11 cellular contexts compared by ENCODE assay signal in the genomic region with DNA sequence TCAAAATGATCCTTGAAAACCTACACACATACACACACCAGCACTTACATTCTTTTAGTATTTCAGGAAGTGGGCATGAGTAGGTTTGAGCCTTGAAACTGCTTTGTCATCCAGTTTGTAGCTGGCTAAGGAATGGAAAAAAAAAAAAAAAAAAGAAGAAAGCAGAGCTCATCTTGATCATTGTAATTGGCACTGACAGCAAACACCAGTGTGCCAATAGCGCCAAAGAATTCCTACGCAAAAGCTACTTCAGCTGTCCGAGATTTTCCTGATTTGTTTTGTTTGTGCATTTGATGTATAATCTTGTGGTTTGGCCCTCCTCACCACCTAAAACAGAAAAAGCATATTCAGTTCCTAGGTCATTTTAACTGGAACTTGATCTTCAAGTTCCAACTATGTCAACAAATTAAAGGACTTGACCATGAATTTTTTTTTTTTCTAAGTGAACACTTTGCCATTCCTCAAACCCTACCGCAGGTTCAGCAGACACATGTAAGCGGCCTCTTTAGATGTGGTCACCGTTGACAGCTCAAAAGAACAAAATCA. TPM values are rescaled to one million over a fixed set of nuclear protein-coding genes. Genes with fewer than 3 reads are reported as not detected.
DNase-seq lines count a peak whose midpoint lies in the region; ATAC-seq and TF ChIP-seq lines count a peak whose summit lies in the region.
"Had no signal": no experiment of that assay in that cellular context is flagged by ENCODE, and none has a peak within 500 bp of the region (broad histone marks: within the 10 kb centered on the region; RNA-seq: fewer than 3 reads in every experiment).

No MANE protein-coding gene starts in this region.

- H3K27me3 Mint-ChIP-seq in activated naive CD8-positive, alpha-beta T cell treated with anti-CD3 and anti-CD28 coated beads for 36 hours, result peaks cover 21% of the 10 kb centered on the region
- no peaks in the 10 kb centered on the region for H3K27me3 Mint-ChIP-seq in activated naive CD8-positive, alpha-beta T cell treated with anti-CD3 and anti-CD28 coated beads, Interleukin-2, amount 50 U/mL, for 24 hours
- no peaks in the 10 kb centered on the region for H3K27me3 Mint-ChIP-seq in activated T-cell treated with anti-CD3 and anti-CD28 coated beads, Interleukin-2, amount 50 U/mL, for 24 hours

- H3K27me3 ChIP-seq in RWPE2 (ENCODE audit: insufficient read depth, poor library complexity, severe bottlenecking) (no peaks in the 10 kb centered on the region), upper lobe of right lung (no peaks in the 10 kb centered on the region)

- H3K27ac Mint-ChIP-seq in activated naive CD8-positive, alpha-beta T cell treated with anti-CD3 and anti-CD28 coated beads for 36 hours, result peak overlapping the region; percentile 9
- H3K27ac Mint-ChIP-seq in activated naive CD8-positive, alpha-beta T cell treated with anti-CD3 and anti-CD28 coated beads, Interleukin-2, amount 50 U/mL, for 24 hours, result no peak overlapping the region
- H3K27ac Mint-ChIP-seq in activated T-cell treated with anti-CD3 and anti-CD28 coated beads, Interleukin-2, amount 50 U/mL, for 24 hours, result no peak overlapping the region

- H3K27ac ChIP-seq in RWPE2 (ENCODE audit: poor library complexity, severe bottlenecking) (peak overlapping the region; percentile 63), upper lobe of right lung (no peak overlapping the region)

- no peak for ATAC-seq in activated naive CD8-positive, alpha-beta T cell treated with anti-CD3 and anti-CD28 coated beads, Interleukin-2, amount 50 U/mL, for 24 hours
- peak; percentile 75 for ATAC-seq in RWPE2 (ENCODE audit: low read depth)
- peak; percentile 88 for ATAC-seq in upper lobe of right lung
- no peak for ATAC-seq in GM18520 (IDR thresholded peaks at IDR 0.05; ENCODE audit: unreplicated experiment)
- no peak for ATAC-seq in GM21717 (IDR thresholded peaks at IDR 0.05; ENCODE audit: unreplicated experiment)

- H3K4me3 Mint-ChIP-seq in activated naive CD8-positive, alpha-beta T cell treated with anti-CD3 and anti-CD28 coated beads for 36 hours, result no peak overlapping the region
- no peak overlapping the region for H3K4me3 Mint-ChIP-seq in activated naive CD8-positive, alpha-beta T cell treated with anti-CD3 and anti-CD28 coated beads, Interleukin-2, amount 50 U/mL, for 24 hours
- H3K4me3 Mint-ChIP-seq in activated T-cell treated with anti-CD3 and anti-CD28 coated beads, Interleukin-2, amount 50 U/mL, for 24 hours, result no peak overlapping the region

- H3K9me3 ChIP-seq in RWPE2 (ENCODE audit: severe bottlenecking) (no peaks in the 10 kb centered on the region), upper lobe of right lung (no peaks in the 10 kb centered on the region)

- H3K36me3 Mint-ChIP-seq in activated naive CD8-positive, alpha-beta T cell treated with anti-CD3 and anti-CD28 coated beads for 36 hours, result no peaks in the 10 kb centered on the region
- H3K36me3 Mint-ChIP-seq in activated naive CD8-positive, alpha-beta T cell treated with anti-CD3 and anti-CD28 coated beads, Interleukin-2, amount 50 U/mL, for 24 hours (ENCODE audit: low read depth), result no peaks in the 10 kb centered on the region
- no peaks in the 10 kb centered on the region for H3K36me3 Mint-ChIP-seq in activated T-cell treated with anti-CD3 and anti-CD28 coated beads, Interleukin-2, amount 50 U/mL, for 24 hours (ENCODE audit: low read depth)

- no peaks in the 10 kb centered on the region for H3K9me3 Mint-ChIP-seq in activated naive CD8-positive, alpha-beta T cell treated with anti-CD3 and anti-CD28 coated beads for 36 hours
- peaks cover 8% of the 10 kb centered on the region for H3K9me3 Mint-ChIP-seq in activated naive CD8-positive, alpha-beta T cell treated with anti-CD3 and anti-CD28 coated beads, Interleukin-2, amount 50 U/mL, for 24 hours
- peaks cover 3% of the 10 kb centered on the region for H3K9me3 Mint-ChIP-seq in activated T-cell treated with anti-CD3 and anti-CD28 coated beads, Interleukin-2, amount 50 U/mL, for 24 hours

- DNase-seq in activated naive CD8-positive, alpha-beta T cell treated with anti-CD3 and anti-CD28 coated beads for 36 hours, result no peak
- no peak for DNase-seq in activated naive CD8-positive, alpha-beta T cell treated with anti-CD3 and anti-CD28 coated beads, Interleukin-2, amount 50 U/mL, for 24 hours
- DNase-seq in RWPE2 (ENCODE audit: low spot score) (no peak), fibroblast of villous mesenchyme (ENCODE audit: low read depth) (peak; percentile 48), upper lobe of right lung (no peak)
- no peak for DNase-seq in activated T-cell treated with anti-CD3 and anti-CD28 coated beads, Interleukin-2, amount 50 U/mL, for 24 hours
- DNase-seq: activated naive CD4-positive, alpha-beta T cell treated with anti-CD3 and anti-CD28 coated beads, Interleukin-2, amount 50 U/mL, for 16 hours; head of caudate nucleus; NCI-H1694 had no signal

- TF ChIP-seq CTCF in RWPE2 (IDR thresholded peaks at IDR 0.05; ENCODE audit: poor library complexity, severe bottlenecking) (no peak), fibroblast of villous mesenchyme (IDR thresholded peaks at IDR 0.05; ENCODE audit: insufficient read depth, low read depth, low read length) (no peak), upper lobe of right lung (IDR thresholded peaks at IDR 0.05) (no peak)

- H3K4me1 ChIP-seq in RWPE2 (ENCODE audit: insufficient read depth, poor library complexity, severe bottlenecking), result peaks cover 20% of the 10 kb centered on the region
- H3K4me1 ChIP-seq in upper lobe of right lung, result no peaks in the 10 kb centered on the region

- no peak overlapping the region for H3K4me3 ChIP-seq in RWPE2 (ENCODE audit: severe bottlenecking)
- no peak overlapping the region for H3K4me3 ChIP-seq in fibroblast of villous mesenchyme (ENCODE audit: low read depth, low read length)
- H3K4me3 ChIP-seq in upper lobe of right lung, result no peak overlapping the region

- H3K36me3 ChIP-seq in RWPE2 (ENCODE audit: low read depth), result peaks cover 4% of the 10 kb centered on the region; the same call in 1 of the 2 replicates
- no peaks in the 10 kb centered on the region for H3K36me3 ChIP-seq in upper lobe of right lung

- intact Hi-C loops in upper lobe of right lung (cut with DNase I), result no loop called here

- peaks cover 6% of the 10 kb centered on the region for H3K4me1 Mint-ChIP-seq in activated naive CD8-positive, alpha-beta T cell treated with anti-CD3 and anti-CD28 coated beads for 36 hours
- peaks cover 3% of the 10 kb centered on the region for H3K4me1 Mint-ChIP-seq in activated naive CD8-positive, alpha-beta T cell treated with anti-CD3 and anti-CD28 coated beads, Interleukin-2, amount 50 U/mL, for 24 hours
- peaks cover 3% of the 10 kb centered on the region for H3K4me1 Mint-ChIP-seq in activated T-cell treated with anti-CD3 and anti-CD28 coated beads, Interleukin-2, amount 50 U/mL, for 24 hours (ENCODE audit: low read depth)

RNA-seq across cellular contexts. Expression of gene FLRT2, which starts 57.3 kb away (rescaled TPM):
- not detected for total RNA-seq in activated naive CD8-positive, alpha-beta T cell treated with anti-CD3 and anti-CD28 coated beads for 36 hours
- total RNA-seq in fibroblast of villous mesenchyme, result 12.9 and 14.7 TPM in 2 replicates
- total RNA-seq in upper lobe of right lung, result 13.3 TPM

Comparison
In these comparisons a context has a peak if more than half of its experiments do, and no peak if none do; other contexts are left out.
1. ATAC-seq: peak in RWPE2 (single experiment) and upper lobe of right lung (single experiment); none in activated naive CD8-positive, alpha-beta T cell treated with anti-CD3 and anti-CD28 coated beads, Interleukin-2, amount 50 U/mL, for 24 hours (single experiment), GM18520 (single experiment) and GM21717 (single experiment).
2. RNA of gene FLRT2, which starts 57.3 kb away (total RNA-seq): 12.9 to 14.7 TPM in fibroblast of villous mesenchyme and 13.3 TPM in upper lobe of right lung (single experiment); not detected in activated naive CD8-positive, alpha-beta T cell treated with anti-CD3 and anti-CD28 coated beads for 36 hours; every median in the first group is over 10 times any median in the second.